ENCODE assay signal across 8 cellular contexts in genomic region chr11:114400974-114401223, GRCh38. TPM values are rescaled to one million over a fixed set of nuclear protein-coding genes. Genes with fewer than 3 reads are reported as not detected.
A peak's percentile ranks its signal among the peaks of the same experiment; 100 is the strongest.
DNase-seq lines count a peak whose midpoint lies in the region; ATAC-seq and TF ChIP-seq lines count a peak whose summit lies in the region.

No MANE protein-coding gene starts in this region.

- H3K4me1 Mint-ChIP-seq in central memory CD8-positive, alpha-beta T cell = peaks cover 55% of the 10 kb centered on the region

- no peak; the same call in 1 of the 2 replicates for ATAC-seq in IMR-90 (ENCODE audit: low read depth)
- no peak for ATAC-seq in central memory CD8-positive, alpha-beta T cell (replicated peaks; ENCODE audit: extremely low read depth, poor library complexity, severe bottlenecking)

- peak overlapping the region; percentile 96 for H2AK5ac ChIP-seq in IMR-90 (ENCODE audit: low read depth, low read length)

- peak overlapping the region; percentile 99 for H3K23ac ChIP-seq in IMR-90 (ENCODE audit: low read depth, low read length)

- H4K8ac ChIP-seq in IMR-90 (ENCODE audit: low read depth in 2 of 2, low read length in 2 of 2) = peak overlapping the region; percentile 96 to 97

- H2BK20ac ChIP-seq in IMR-90 (ENCODE audit: low read depth, low read length) = peak overlapping the region; percentile 58; the same call in 1 of the 2 replicates

- peaks cover 36% of the 10 kb centered on the region for H3K36me3 Mint-ChIP-seq in central memory CD8-positive, alpha-beta T cell (ENCODE audit: insufficient read depth)

- peaks cover 10% of the 10 kb centered on the region; the same call in 1 of the 2 replicates for H4K20me1 ChIP-seq in IMR-90 (ENCODE audit: insufficient read depth, low read length)

- H3K9me3 ChIP-seq in IMR-90 (ENCODE audit: control insufficient read depth, insufficient read depth, low read length) = no peaks in the 10 kb centered on the region
- no peaks in the 10 kb centered on the region for H3K9me3 ChIP-seq in mucosa of stomach (ENCODE audit: control insufficient read depth, low read length)

- intact Hi-C loops in IMR-90 (cut with micrococcal nuclease) = loop anchor here (1.0 to 5.0 kb wide), 5 partner anchors 34 to 119 kb away; partner anchors contain the start of genes NNMT and REXO2

- DNase-seq in IMR-90 = no peak
- DNase-seq in central memory CD8-positive, alpha-beta T cell (ENCODE audit: low spot score in 2 of 2) = no peak
- DNase-seq in DMS79 (lab: John Stamatoyannopoulos, UW) = no peak
- no peak for DNase-seq in H4 (ENCODE audit: low spot score)
- DNase-seq in DMS 273 (lab: John Stamatoyannopoulos, UW; ENCODE audit: unreplicated experiment) = no peak
- no peak for DNase-seq in activated CD4-positive, alpha-beta T cell treated with anti-CD3 and anti-CD28 coated beads, Interleukin-2, amount 50 U/mL, for 1 hour

- peak overlapping the region; percentile 96 for H3K4ac ChIP-seq in IMR-90 (ENCODE audit: low read depth, low read length)

- peak overlapping the region; percentile 89 for H3K4me3 Mint-ChIP-seq in central memory CD8-positive, alpha-beta T cell

- peak overlapping the region; percentile 92 for H3K18ac ChIP-seq in IMR-90 (ENCODE audit: low read depth, low read length)

- peak overlapping the region; percentile 97 for H2BK15ac ChIP-seq in IMR-90 (ENCODE audit: low read depth, low read length)

- H3K9me3 Mint-ChIP-seq in central memory CD8-positive, alpha-beta T cell = no peaks in the 10 kb centered on the region

- peak overlapping the region; percentile 80 for H3K27ac ChIP-seq in 22Rv1
- peak overlapping the region; percentile 92 for H3K27ac ChIP-seq in IMR-90 (ENCODE audit: insufficient read depth, low read length)

- H3K9ac ChIP-seq in IMR-90 (ENCODE audit: low read depth, low read length) (peak overlapping the region; percentile 99), mucosa of stomach (ENCODE audit: low read length) (peak overlapping the region; percentile 100)

- H2AFZ ChIP-seq in IMR-90 (replicated peaks; ENCODE audit: low read length, poor library complexity) = peak overlapping the region; percentile 83

- peak overlapping the region; percentile 92 for H4K91ac ChIP-seq in IMR-90 (ENCODE audit: insufficient read depth, low read depth, low read length)

- in situ Hi-C loops in IMR-90 (cut with MboI; ENCODE audit: low sequenced_read_pairs) = no loop called here

- H3K79me1 ChIP-seq in IMR-90 (ENCODE audit: low read depth in 1 of 2, low read length in 2 of 2) = peaks cover 8 to 17% of the 10 kb centered on the region in 2 experiments; a peak in 3 of 4 replicates

- no peaks in the 10 kb centered on the region for H3K27me3 Mint-ChIP-seq in central memory CD8-positive, alpha-beta T cell

- dilution Hi-C loops in IMR-90 (cut with HindIII; ENCODE audit: low sequenced_read_pairs, unreplicated experiment) = no loop called here

- no peak for TF ChIP-seq POLR2A in IMR-90 (IDR thresholded peaks at IDR 0.05; ENCODE audit: low read depth, low read length)

- peak overlapping the region; percentile 88 for H2BK120ac ChIP-seq in IMR-90 (ENCODE audit: low read depth, low read length)

- H3K14ac ChIP-seq in IMR-90 (replicated peaks; ENCODE audit: low read depth, low read length) = peak overlapping the region; percentile 98

- TSS peak; percentile 64 for BruUV-seq in IMR-90 (replicated peaks; lab: Mats Ljungman, UMichigan)

- H3K27me3 ChIP-seq in IMR-90 (ENCODE audit: control insufficient read depth, insufficient read depth, low read length) (no peaks in the 10 kb centered on the region), mucosa of stomach (ENCODE audit: control insufficient read depth, insufficient read depth, low read length) (no peaks in the 10 kb centered on the region)

- peak overlapping the region; percentile 72 for H3K4me3 ChIP-seq in IMR-90 (ENCODE audit: insufficient read depth, low read depth, low read length)
- peak overlapping the region; percentile 70 for H3K4me3 ChIP-seq in mucosa of stomach (ENCODE audit: low read length)

- H3K4me1 ChIP-seq in IMR-90 (ENCODE audit: control insufficient read depth, insufficient read depth, low read length) (peaks cover 5% of the 10 kb centered on the region; the same call in 1 of the 2 replicates), mucosa of stomach (ENCODE audit: control insufficient read depth, insufficient read depth, low read length) (peaks cover 9% of the 10 kb centered on the region)

- CTCF ChIA-PET in IMR-90 (lab: Yijun Ruan, JAX) = no interaction called here

- peak overlapping the region; percentile 99 for H3K56ac ChIP-seq in IMR-90 (ENCODE audit: extremely low read depth, insufficient read depth, low read length)

- peak overlapping the region; percentile 98; the same call in 1 of the 2 replicates for H3K4me2 ChIP-seq in IMR-90 (ENCODE audit: low read depth, low read length)

- POLR2A ChIA-PET in IMR-90 (lab: Charles Lee; ENCODE audit: unreplicated experiment) = no interaction called here

- H2BK5ac ChIP-seq in IMR-90 (ENCODE audit: low read depth, low read length, poor library complexity, severe bottlenecking) = peak overlapping the region; percentile 82

- peak overlapping the region; percentile 98 for H3K27ac Mint-ChIP-seq in central memory CD8-positive, alpha-beta T cell (ENCODE audit: low read depth)

- peaks cover 2% of the 10 kb centered on the region for H3K36me3 ChIP-seq in IMR-90 (ENCODE audit: control insufficient read depth, insufficient read depth, low read length)
- no peaks in the 10 kb centered on the region for H3K36me3 ChIP-seq in mucosa of stomach (ENCODE audit: control insufficient read depth, insufficient read depth, low read length)

- H4K5ac ChIP-seq in IMR-90 (ENCODE audit: low read depth, low read length) = peak overlapping the region; percentile 94

- no CpG with 5 or more reads among the region's 3 CpGs for WGBS in IMR-90 (ENCODE audit: extremely low coverage in 2 of 2, insufficient read length in 1 of 2), 2 experiments

- TF ChIP-seq RAD21 in IMR-90 (IDR thresholded peaks at IDR 0.05; ENCODE audit: low read length) = no peak

- peak overlapping the region; percentile 97 for H2AK9ac ChIP-seq in IMR-90 (replicated peaks; ENCODE audit: low read depth, low read length, poor library complexity)

- TF ChIP-seq CTCF in 22Rv1 (IDR thresholded peaks at IDR 0.05) (no peak), IMR-90 (conservative IDR thresholded peaks at IDR 0.05; ENCODE audit: low read depth, low read length) (no peak)

- no peaks in the 10 kb centered on the region for H3K9me1 ChIP-seq in IMR-90 (ENCODE audit: insufficient read depth, low read length)

TF ChIP-seq in IMR-90, 13 proteins besides CTCF, POLR2A, EP300 and RAD21:
- 0 out of 2 replicates have a peak, but pooled peaks have one; percentile 14 for TF ChIP-seq CHD1 (IDR thresholded peaks at IDR 0.05; ENCODE audit: low read depth, low read length)
- TF ChIP-seq MXI1 (IDR thresholded peaks at IDR 0.05; ENCODE audit: borderline replicate concordance, low read depth, low read length) = no peak
TF ChIP-seq in IMR-90: peak in this region for 1.

RNA-seq across cellular contexts. Expression of gene RBM7, which starts 0.4 kb away (rescaled TPM):
- total RNA-seq in IMR-90 (2012; rRNA removed) = 110 and 111 TPM in 2 replicates
- polyA plus RNA-seq in IMR-90 (2012; rRNA removed) = 24.4 and 27.8 TPM in 2 replicates
- 6.6 and 7.7 TPM in 2 replicates for polyA plus RNA-seq in IMR-90 (2012; cell fraction: cytosol; rRNA removed)
- polyA plus RNA-seq in IMR-90 (2012; cell fraction: nucleus; rRNA removed; ENCODE audit: low replicate concordance) = 2.7 and 18.4 TPM in 2 replicates
- 55.1 and 59.9 TPM in 2 replicates for total RNA-seq in H4 (2014; rRNA removed; shearing (Covaris generic))

RNA-seq across cellular contexts. Expression of gene C11orf71, which starts 0.6 kb away (rescaled TPM):
- 2.3 and 3.6 TPM in 2 replicates for total RNA-seq in IMR-90 (2012; rRNA removed)
- 3.0 and 3.7 TPM in 2 replicates for polyA plus RNA-seq in IMR-90 (2012; rRNA removed)
- polyA plus RNA-seq in IMR-90 (2012; cell fraction: cytosol; rRNA removed) = 5.4 and 6.8 TPM in 2 replicates
- polyA plus RNA-seq in IMR-90 (2012; cell fraction: nucleus; rRNA removed; ENCODE audit: low replicate concordance) = 5.2 TPM in 2 replicates
- total RNA-seq in H4 (2014; rRNA removed; shearing (Covaris generic)) = 5.8 and 7.9 TPM in 2 replicates

RNA-seq across cellular contexts. Expression of gene REXO2, which starts 38.4 kb away (rescaled TPM):
- 179 and 276 TPM in 2 replicates for total RNA-seq in IMR-90 (2012; rRNA removed)
- 255 and 257 TPM in 2 replicates for polyA plus RNA-seq in IMR-90 (2012; rRNA removed)
- 284 and 311 TPM in 2 replicates for polyA plus RNA-seq in IMR-90 (2012; cell fraction: cytosol; rRNA removed)
- 112 and 307 TPM in 2 replicates for polyA plus RNA-seq in IMR-90 (2012; cell fraction: nucleus; rRNA removed; ENCODE audit: low replicate concordance)
- total RNA-seq in H4 (2014; rRNA removed; shearing (Covaris generic)) = 166 and 175 TPM in 2 replicates
